ENCODE assay signal across 9 cellular contexts in the genomic region with DNA sequence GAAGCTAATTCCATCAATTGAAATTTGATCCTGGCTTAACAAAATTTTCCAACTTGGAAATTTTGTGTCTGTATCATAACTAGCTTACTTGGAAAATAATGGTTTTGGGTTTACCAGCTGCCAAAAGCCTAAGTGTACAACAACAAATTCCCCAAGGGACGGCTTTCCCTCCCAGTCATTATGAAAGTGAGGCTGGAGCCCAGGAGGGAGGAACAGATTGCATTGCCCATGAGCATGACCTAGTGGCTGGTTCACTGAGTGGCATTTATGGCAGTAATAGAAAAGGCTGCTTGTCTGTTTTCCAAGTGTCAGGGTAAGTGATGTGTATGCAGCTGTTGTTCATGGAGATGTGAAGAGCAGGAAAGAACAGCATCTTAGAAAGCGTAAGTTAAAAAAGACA.
DNase-seq lines count a peak whose midpoint lies in the region; ATAC-seq lines count a peak whose summit lies in the region.
"Had no signal": no experiment of that assay in that cellular context is flagged by ENCODE, and none has a peak within 500 bp of the region (broad histone marks: within the 10 kb centered on the region; RNA-seq: fewer than 3 reads in every experiment).

No MANE protein-coding gene starts in this region.

- DNase-seq in NCI-H1092 treated with DMSO at 0.1 percent for 48 hours (lab: John Stamatoyannopoulos, UW) (peak; percentile 1), NCI-H1092 (lab: John Stamatoyannopoulos, UW) (no peak), dermis blood vessel endothelial cell (peak; percentile 64), pons (ENCODE audit: low spot score) (peak; percentile 87), NCI-H1048 (lab: John Stamatoyannopoulos, UW) (no peak)
- DNase-seq in stimulated activated CD4-positive, alpha-beta T cell treated with anti-CD3 and anti-CD28 coated beads, Interleukin-4, amount 100 ng/mL, for 1 hour = no peak
- no peak for DNase-seq in effector memory CD8-positive, alpha-beta T cell
- DNase-seq: activated CD8-positive, alpha-beta memory T cell treated with anti-CD3 and anti-CD28 coated beads for 24 hours had no signal

- H3K4me1 Mint-ChIP-seq in effector memory CD8-positive, alpha-beta T cell (ENCODE audit: low read depth in 2 of 2) = no peaks in the 10 kb centered on the region

- no peaks in the 10 kb centered on the region for H3K36me3 Mint-ChIP-seq in effector memory CD8-positive, alpha-beta T cell (ENCODE audit: insufficient read depth)

- H3K9me3 Mint-ChIP-seq in effector memory CD8-positive, alpha-beta T cell = no peaks in the 10 kb centered on the region

- peak; percentile 47 for ATAC-seq in HG03469 (IDR thresholded peaks at IDR 0.05; ENCODE audit: unreplicated experiment)
- ATAC-seq in effector memory CD8-positive, alpha-beta T cell (replicated peaks) = no peak

- no peak overlapping the region for H3K27ac Mint-ChIP-seq in effector memory CD8-positive, alpha-beta T cell

- H3K27me3 Mint-ChIP-seq in effector memory CD8-positive, alpha-beta T cell = no peaks in the 10 kb centered on the region

- no peak overlapping the region for H3K4me3 Mint-ChIP-seq in effector memory CD8-positive, alpha-beta T cell

Comparison
In these comparisons a context has a peak if more than half of its experiments do, and no peak if none do; other contexts are left out.
1. DNase-seq: peak in NCI-H1092 treated with DMSO at 0.1 percent for 48 hours (single experiment), dermis blood vessel endothelial cell (single experiment) and pons (single experiment); none in NCI-H1092 (single experiment), stimulated activated CD4-positive, alpha-beta T cell treated with anti-CD3 and anti-CD28 coated beads, Interleukin-4, amount 100 ng/mL, for 1 hour (single experiment), NCI-H1048 (single experiment) and effector memory CD8-positive, alpha-beta T cell (0 of 3).